ENCODE assay signal across 1 cellular context in genomic region chr11:46676436-46677158, GRCh38.
TF ChIP-seq lines count a peak whose summit lies in the region.

No MANE protein-coding gene starts in this region.

TF ChIP-seq in endothelial cell of umbilical vein, 7 proteins besides CTCF, POLR2A, EP300 and RAD21:
- TF ChIP-seq MYC (IDR thresholded peaks at IDR 0.05; ENCODE audit: low read depth, low read length) (no peak), JUN (IDR thresholded peaks at IDR 0.05; ENCODE audit: borderline replicate concordance, insufficient read depth, insufficient read length, low read depth) (no peak), POLR2AphosphoS5 (IDR thresholded peaks at IDR 0.05; ENCODE audit: insufficient read depth, low read depth, low read length) (no peak), GATA2 (IDR thresholded peaks at IDR 0.05; ENCODE audit: insufficient read depth, insufficient read length, low read depth, low read length) (no peak), MAX (IDR thresholded peaks at IDR 0.05; ENCODE audit: insufficient read depth, insufficient read length) (no peak), EZH2 (IDR thresholded peaks at IDR 0.05; ENCODE audit: borderline replicate concordance, low read depth, low read length, severe bottlenecking) (no peak), FOS (IDR thresholded peaks at IDR 0.05; ENCODE audit: borderline replicate concordance, insufficient read depth, low read length) (no peak)
